34 cellular contexts compared by ENCODE assay signal in the genomic region with DNA sequence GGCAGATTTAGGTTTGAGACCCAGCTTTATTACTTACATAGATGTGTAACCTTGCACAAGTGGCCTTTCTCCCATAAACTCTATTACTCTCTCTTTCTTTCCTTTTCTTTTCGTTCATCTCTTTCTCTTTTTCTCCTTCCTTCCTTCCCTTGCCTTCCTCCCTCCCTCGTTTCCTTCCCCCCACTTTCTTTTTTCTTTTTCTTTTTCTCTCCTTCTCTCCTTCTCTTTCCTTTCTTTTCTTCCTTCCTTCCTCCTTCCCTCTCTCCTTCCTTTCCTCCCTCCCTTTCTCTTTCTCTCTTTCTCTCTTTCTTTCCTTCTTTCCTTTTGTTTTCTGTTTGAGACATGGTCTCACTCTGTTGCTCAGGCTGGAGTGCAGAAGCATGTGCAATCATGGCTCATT.
"Had no signal": no experiment of that assay in that cellular context is flagged by ENCODE, and none has a peak within 500 bp of the region (broad histone marks: within the 10 kb centered on the region; RNA-seq: fewer than 3 reads in every experiment).

No MANE protein-coding gene starts in this region.

- H3K9me3 ChIP-seq: MG63 had no signal

- H3K36me3 ChIP-seq: MG63 had no signal

- H3K4me3 ChIP-seq: MG63 had no signal

- DNase-seq: Karpas-422, Kasumi-1, MG63, MM.1S, MV-4-11, NCI-H1048, NCI-H1092, NCI-H1092 treated with DMSO at 0.1 percent for 48 hours, NCI-H1105, NCI-H1105 treated with DMSO at 0.1 percent for 48 hours, NCI-H1417, NCI-H1417 treated with DMSO at 0.1 percent for 48 hours, NCI-H1436, NCI-H1436 treated with DMSO at 0.1 percent for 48 hours, NCI-H146, NCI-H1694, NCI-H1694 treated with DMSO at 0.1 percent for 48 hours, NCI-H187, NCI-H187 treated with DMSO at 0.1 percent for 48 hours, NCI-H1930, NCI-H2029, NCI-H2029 treated with DMSO at 0.1 percent for 48 hours, NCI-H2081, NCI-H2081 treated with DMSO at 0.1 percent for 48 hours, NCI-H2107, NCI-H2171, NCI-H2171 treated with DMSO at 0.1 percent for 48 hours, NCI-H2227 treated with DMSO at 0.1 percent for 48 hours, NCI-H226, NCI-H345, NCI-H446, NCI-H446 treated with DMSO at 0.1 percent for 48 hours, NCI-H510A, NCI-H510A treated with DMSO at 0.1 percent for 48 hours had no signal
